Comparison of ENCODE assay signal across 10 cellular contexts in the genomic region with DNA sequence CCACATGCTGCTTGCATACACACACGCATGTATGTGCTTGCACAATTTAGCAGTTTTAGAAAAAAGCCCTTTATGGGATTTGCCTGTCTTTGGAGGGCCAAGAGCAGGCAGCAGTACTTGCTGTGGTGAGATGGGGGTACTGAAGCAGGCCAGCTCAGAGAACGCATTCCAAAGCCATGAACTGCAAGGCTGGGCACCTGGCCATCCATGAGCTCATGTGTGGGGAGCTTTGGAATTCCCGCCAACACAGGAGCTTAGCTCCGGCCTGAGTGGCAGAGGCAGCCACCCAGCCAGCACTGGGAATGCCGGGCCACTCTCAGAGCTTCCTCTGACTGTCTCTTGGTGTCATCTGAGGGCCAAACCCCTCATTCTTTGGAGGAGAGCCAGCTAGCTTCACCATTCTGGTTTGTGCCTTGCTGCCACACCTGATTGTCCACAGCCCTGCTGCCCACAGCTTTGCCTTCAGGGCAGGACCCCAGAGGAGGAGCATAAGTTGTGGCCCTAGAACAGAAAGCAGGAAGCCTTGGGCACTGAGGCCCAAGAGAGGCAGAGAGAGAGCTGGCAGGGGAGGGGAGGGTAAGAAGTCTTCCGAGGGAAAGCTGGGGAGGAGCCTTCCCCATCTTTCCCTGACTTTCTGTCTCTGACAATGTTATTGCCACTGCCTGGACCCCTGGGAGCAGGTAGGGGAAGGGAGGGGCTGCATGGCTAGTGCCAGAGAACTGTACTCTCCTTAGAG.
DNase-seq lines count a peak whose midpoint lies in the region; ATAC-seq and TF ChIP-seq lines count a peak whose summit lies in the region.
"Had no signal": no experiment of that assay in that cellular context is flagged by ENCODE, and none has a peak within 500 bp of the region (broad histone marks: within the 10 kb centered on the region; RNA-seq: fewer than 3 reads in every experiment).

No MANE protein-coding gene starts in this region.

- peaks cover 66% of the 10 kb centered on the region for H3K27me3 Mint-ChIP-seq in endodermal cell (ENCODE audit: insufficient read depth)
- H3K27me3 Mint-ChIP-seq in CD8-positive, alpha-beta T cell (ENCODE audit: low read depth): peaks cover 68% of the 10 kb centered on the region

- H3F3A ChIP-seq in MM.1S (ENCODE audit: insufficient read depth, low read length): no peaks in the 10 kb centered on the region

- H3K9me3 ChIP-seq in endodermal cell (ENCODE audit: control insufficient read depth, low read length) (no peaks in the 10 kb centered on the region), MM.1S (replicated peaks; ENCODE audit: insufficient read depth, low read length) (no peaks in the 10 kb centered on the region), HAP-1 (no peaks in the 10 kb centered on the region)
- no peaks in the 10 kb centered on the region for H3K9me3 ChIP-seq in CD8-positive, alpha-beta T cell (ENCODE audit: low read length)
- H3K9me3 ChIP-seq: Peyer's patch had no signal

- H3K4me1 Mint-ChIP-seq in endodermal cell: peaks cover 37% of the 10 kb centered on the region
- no peaks in the 10 kb centered on the region for H3K4me1 Mint-ChIP-seq in CD8-positive, alpha-beta T cell (ENCODE audit: low read depth)

- H3K27me3 ChIP-seq in endodermal cell (ENCODE audit: control insufficient read depth, insufficient read depth, low read length, poor library complexity, severe bottlenecking) (peaks cover 82% of the 10 kb centered on the region), MM.1S (replicated peaks; ENCODE audit: insufficient read depth, low read length) (peaks cover 54% of the 10 kb centered on the region), HAP-1 (ENCODE audit: low read depth) (peaks cover 13% of the 10 kb centered on the region)
- H3K27me3 ChIP-seq in CD8-positive, alpha-beta T cell (ENCODE audit: insufficient read depth, low read length): peaks cover 7% of the 10 kb centered on the region
- H3K27me3 ChIP-seq: Peyer's patch had no signal

- H3K4me3 ChIP-seq in AG04449 (ENCODE audit: low read depth, low read length): peak overlapping the region; percentile 12; the same call in 1 of the 2 replicates
- no peak overlapping the region for H3K4me3 ChIP-seq in endodermal cell (ENCODE audit: low read length)
- H3K4me3 ChIP-seq in MM.1S (ENCODE audit: low read length): no peak overlapping the region
- no peak overlapping the region for H3K4me3 ChIP-seq in HAP-1
- H3K4me3 ChIP-seq in CD8-positive, alpha-beta T cell (ENCODE audit: low read depth, low read length): no peak overlapping the region
- H3K4me3 ChIP-seq: Peyer's patch had no signal

- ATAC-seq in CD8-positive, alpha-beta T cell: no peak

- H3K36me3 ChIP-seq in endodermal cell (ENCODE audit: control insufficient read depth, insufficient read depth, low read length) (no peaks in the 10 kb centered on the region), MM.1S (replicated peaks; ENCODE audit: insufficient read depth, low read length) (no peaks in the 10 kb centered on the region), HAP-1 (replicated peaks) (no peaks in the 10 kb centered on the region)
- no peaks in the 10 kb centered on the region for H3K36me3 ChIP-seq in CD8-positive, alpha-beta T cell (ENCODE audit: insufficient read depth, low read length)
- H3K36me3 ChIP-seq: Peyer's patch had no signal

- H3K27ac ChIP-seq in endodermal cell (ENCODE audit: low read depth, low read length): no peak overlapping the region
- H3K27ac ChIP-seq in MM.1S (ENCODE audit: low read length): no peak overlapping the region
- H3K27ac ChIP-seq in CD8-positive, alpha-beta T cell (ENCODE audit: low read depth, low read length): no peak overlapping the region

- H3K9me2 ChIP-seq in MM.1S (replicated peaks; ENCODE audit: insufficient read depth, low read length): no peaks in the 10 kb centered on the region

- TF ChIP-seq CTCF in AG04449 (IDR thresholded peaks at IDR 0.05; ENCODE audit: insufficient read depth, low read length, missing control alignments) (peak; percentile 19), endodermal cell (conservative IDR thresholded peaks at IDR 0.05) (no peak), MM.1S (IDR thresholded peaks at IDR 0.05; ENCODE audit: low read length) (no peak)
- TF ChIP-seq CTCF in CD8-positive, alpha-beta T cell (IDR thresholded peaks at IDR 0.05): no peak

- CTCF ChIA-PET in AG04449 (lab: Yijun Ruan, JAX): interaction anchor here (0.6 to 2.0 kb wide), 7 partner anchors 8 to 696 kb away, joined by 3 to 10 read pairs (median 3); no protein-coding TSS in a partner anchor
- CTCF ChIA-PET in CD8-positive, alpha-beta T cell (lab: Charles Lee): no interaction called here

- DNase-seq in AG04449 (ENCODE audit: low read depth, low spot score) (peak; percentile 95), NCI-H2196 (lab: John Stamatoyannopoulos, UW; ENCODE audit: unreplicated experiment) (peak; percentile 82), endodermal cell (peak; percentile 55), midbrain (lab: John Stamatoyannopoulos, UW) (peak; percentile 60), MM.1S (no peak), HAP-1 (ENCODE audit: low spot score in 2 of 2) (no peak), GDM1 (lab: John Stamatoyannopoulos, UW) (no peak)
- no peak for DNase-seq in CD8-positive, alpha-beta T cell
- DNase-seq: DND-41 had no signal

- in situ Hi-C loops in HAP-1 (cut with MboI; ENCODE audit: low sequenced_read_pairs): no loop called here

- no peaks in the 10 kb centered on the region for H3K9me3 Mint-ChIP-seq in endodermal cell
- H3K9me3 Mint-ChIP-seq in CD8-positive, alpha-beta T cell: no peaks in the 10 kb centered on the region

- no peaks in the 10 kb centered on the region for H4K20me1 ChIP-seq in MM.1S (ENCODE audit: insufficient read depth, low read length)

- 85 to 91% methylated on average over 5 to 6 of the region's 6 CpGs for WGBS in endodermal cell (ENCODE audit: insufficient coverage in 1 of 2, insufficient read length in 1 of 2), 2 experiments

- H2AFZ ChIP-seq in MM.1S (ENCODE audit: low read length): no peak overlapping the region

- H3K36me3 Mint-ChIP-seq in endodermal cell (ENCODE audit: low read depth): no peaks in the 10 kb centered on the region
- no peaks in the 10 kb centered on the region for H3K36me3 Mint-ChIP-seq in CD8-positive, alpha-beta T cell

- no peak overlapping the region for H3K4me2 ChIP-seq in MM.1S (ENCODE audit: low read depth, low read length)

- H3K4me3 Mint-ChIP-seq in endodermal cell: no peak overlapping the region
- H3K4me3 Mint-ChIP-seq in CD8-positive, alpha-beta T cell: no peak overlapping the region

- no peaks in the 10 kb centered on the region for H3K4me1 ChIP-seq in endodermal cell (ENCODE audit: control insufficient read depth, insufficient read depth, low read length)
- no peaks in the 10 kb centered on the region for H3K4me1 ChIP-seq in MM.1S (ENCODE audit: low read length)
- H3K4me1 ChIP-seq in HAP-1: no peaks in the 10 kb centered on the region
- no peaks in the 10 kb centered on the region for H3K4me1 ChIP-seq in CD8-positive, alpha-beta T cell (ENCODE audit: insufficient read depth, low read length)

- intact Hi-C loops in CD8-positive, alpha-beta T cell (cut with DNase I, micrococcal nuclease): loop anchor here in 1 of 2 experiments (10.0 kb wide), 1 partner anchor 676 kb away; no protein-coding TSS in a partner anchor

- H3K79me2 ChIP-seq in MM.1S (ENCODE audit: low read length): no peaks in the 10 kb centered on the region

- H3K9ac ChIP-seq in endodermal cell (ENCODE audit: extremely low read depth, low read length, poor library complexity, severe bottlenecking): no peak overlapping the region
- no peak overlapping the region for H3K9ac ChIP-seq in MM.1S (ENCODE audit: low read length)

- POLR2A ChIA-PET in AG04449 (lab: Yijun Ruan, JAX): interaction anchor here (1.3 kb wide), 1 partner anchor 8 kb away, joined by 4 read pairs; no protein-coding TSS in a partner anchor
- POLR2A ChIA-PET in CD8-positive, alpha-beta T cell (lab: Charles Lee): interaction anchor here (0.6 kb wide), 1 partner anchor 893 kb away, joined by 3 read pairs; no protein-coding TSS in a partner anchor

- H3K27ac Mint-ChIP-seq in endodermal cell: no peak overlapping the region
- no peak overlapping the region for H3K27ac Mint-ChIP-seq in CD8-positive, alpha-beta T cell

Comparison
In these comparisons a context has a peak if more than half of its experiments do, and no peak if none do; other contexts are left out.
1. DNase-seq: peak in AG04449 (single experiment), NCI-H2196 (single experiment), endodermal cell (single experiment) and midbrain (single experiment); none in MM.1S (single experiment), HAP-1 (0 of 2), CD8-positive, alpha-beta T cell (0 of 7) and GDM1 (single experiment).